10 cellular contexts compared by ENCODE assay signal in the genomic region with DNA sequence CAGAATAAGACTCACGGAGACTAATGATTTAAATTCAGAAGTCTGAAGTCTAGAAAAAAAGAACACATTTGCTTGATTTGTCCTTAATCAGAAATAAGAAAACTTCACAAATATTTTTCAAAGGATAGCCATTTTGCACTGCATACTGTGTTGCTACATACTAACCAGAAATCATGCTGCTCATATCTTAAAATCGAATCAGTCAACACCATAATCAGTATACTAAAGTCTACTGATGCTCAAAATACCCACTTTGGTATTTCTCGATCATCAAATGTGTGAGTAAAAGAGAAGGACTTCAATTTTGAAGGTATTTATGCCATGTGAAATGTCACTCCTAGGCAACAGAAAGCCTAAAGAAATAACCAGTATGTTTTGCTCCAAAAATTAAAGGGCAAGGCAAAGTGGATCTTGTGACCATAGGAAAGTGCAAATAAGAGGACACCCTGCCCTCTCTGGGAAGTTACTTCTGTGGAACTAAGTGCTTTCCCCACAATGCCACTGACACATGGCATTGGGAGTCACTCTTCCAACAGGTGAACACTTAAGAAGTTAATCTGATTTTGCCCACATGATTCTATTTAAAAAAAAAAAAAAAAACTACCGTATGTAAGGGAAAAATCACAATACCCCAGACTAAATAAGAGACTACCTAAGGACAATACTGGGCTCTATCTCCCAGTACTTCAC. TPM values are rescaled to one million over a fixed set of nuclear protein-coding genes. Genes with fewer than 3 reads are reported as not detected.
A peak's percentile ranks its signal among the peaks of the same experiment; 100 is the strongest.
DNase-seq lines count a peak whose midpoint lies in the region; TF ChIP-seq lines count a peak whose summit lies in the region.
"Had no signal": no experiment of that assay in that cellular context is flagged by ENCODE, and none has a peak within 500 bp of the region (broad histone marks: within the 10 kb centered on the region; RNA-seq: fewer than 3 reads in every experiment).

No MANE protein-coding gene starts in this region.

- H3K9me3 ChIP-seq in iPS-18a (ENCODE audit: control insufficient read depth, low read depth, low read length) (no peaks in the 10 kb centered on the region), stomach smooth muscle (ENCODE audit: control insufficient read depth in 2 of 2, low read length in 2 of 2) (no peaks in the 10 kb centered on the region)

- peak overlapping the region; percentile 82 for H3K4me3 ChIP-seq in iPS-18a (ENCODE audit: low read length)
- H3K4me3 ChIP-seq in stomach smooth muscle (ENCODE audit: low read length in 2 of 2), result peak overlapping the region; percentile 74 to 94

- H3K36me3 ChIP-seq in iPS-18a (ENCODE audit: control insufficient read depth, low read depth, low read length) (no peaks in the 10 kb centered on the region), stomach smooth muscle (ENCODE audit: control insufficient read depth in 2 of 2, insufficient read depth in 2 of 2, low read length in 2 of 2) (no peaks in the 10 kb centered on the region)

- H3K4me3 Mint-ChIP-seq in T-helper 1 cell treated with Interleukin-12 subunit alpha and Interleukin-12 subunit beta and Interleukin-4 antibody, amounts not matched to agents 30 μg/mL and 1 μg/mL, for 36 hours, result peak overlapping the region; percentile 98
- peak overlapping the region; percentile 99 for H3K4me3 Mint-ChIP-seq in activated T-helper 1 cell treated with anti-CD3 and anti-CD28 coated beads, Interleukin-12 subunit alpha, Interleukin-12 subunit beta, Interleukin-2, Interleukin-4 antibody, amounts not matched to agents 30 ng/mL and 10 ng/mL and 1 ng/mL, durations not matched to agents 14 hours and 24 hours and 36 hours
- H3K4me3 Mint-ChIP-seq in mesothelial cell of epicardium, result no peak overlapping the region

- H3K27ac ChIP-seq in iPS-18a (ENCODE audit: low read length), result peak overlapping the region; percentile 54
- H3K27ac ChIP-seq in stomach smooth muscle (ENCODE audit: low read length), result peak overlapping the region; percentile 76

- peaks cover 6% of the 10 kb centered on the region for H3K27me3 Mint-ChIP-seq in T-helper 1 cell treated with Interleukin-12 subunit alpha and Interleukin-12 subunit beta and Interleukin-4 antibody, amounts not matched to agents 30 μg/mL and 1 μg/mL, for 36 hours (ENCODE audit: low read depth)
- H3K27me3 Mint-ChIP-seq in activated T-helper 1 cell treated with anti-CD3 and anti-CD28 coated beads, Interleukin-12 subunit alpha, Interleukin-12 subunit beta, Interleukin-2, Interleukin-4 antibody, amounts not matched to agents 30 ng/mL and 10 ng/mL and 1 ng/mL, durations not matched to agents 14 hours and 24 hours and 36 hours (ENCODE audit: insufficient read depth), result peaks cover 10% of the 10 kb centered on the region
- H3K27me3 Mint-ChIP-seq in mesothelial cell of epicardium (ENCODE audit: low read depth), result peaks cover 89% of the 10 kb centered on the region

- peaks cover 21% of the 10 kb centered on the region for H3K36me3 Mint-ChIP-seq in T-helper 1 cell treated with Interleukin-12 subunit alpha and Interleukin-12 subunit beta and Interleukin-4 antibody, amounts not matched to agents 30 μg/mL and 1 μg/mL, for 36 hours (ENCODE audit: low read depth)
- peaks cover 24% of the 10 kb centered on the region for H3K36me3 Mint-ChIP-seq in activated T-helper 1 cell treated with anti-CD3 and anti-CD28 coated beads, Interleukin-12 subunit alpha, Interleukin-12 subunit beta, Interleukin-2, Interleukin-4 antibody, amounts not matched to agents 30 ng/mL and 10 ng/mL and 1 ng/mL, durations not matched to agents 14 hours and 24 hours and 36 hours (ENCODE audit: low read depth)
- no peaks in the 10 kb centered on the region for H3K36me3 Mint-ChIP-seq in mesothelial cell of epicardium

- peaks cover 5% of the 10 kb centered on the region for H3K27me3 ChIP-seq in iPS-18a (ENCODE audit: control insufficient read depth, insufficient read depth, low read length)
- H3K27me3 ChIP-seq in stomach smooth muscle (ENCODE audit: control insufficient read depth in 1 of 2, insufficient read depth in 2 of 2, low read length in 2 of 2), result no peaks in the 10 kb centered on the region

- DNase-seq in T-helper 1 cell, result no peak
- no peak for DNase-seq in activated T-helper 1 cell treated with anti-CD3 and anti-CD28 coated beads, Interleukin-12 subunit alpha, Interleukin-12 subunit beta, Interleukin-2, Interleukin-4 antibody, amounts not matched to agents 30 ng/mL and 10 ng/mL and 1 ng/mL, durations not matched to agents 14 hours and 24 hours and 36 hours (ENCODE audit: low spot score)
- DNase-seq in head of caudate nucleus, result no peak
- no peak for DNase-seq in mesothelial cell of epicardium (ENCODE audit: low spot score in 2 of 2, unreplicated experiment in 2 of 2)
- DNase-seq in NCI-H128 (lab: John Stamatoyannopoulos, UW; ENCODE audit: unreplicated experiment), result no peak
- DNase-seq: 8988T, NCI-H146 had no signal

- H3K9ac ChIP-seq in iPS-18a (ENCODE audit: low read length) (peak overlapping the region; percentile 15), stomach smooth muscle (ENCODE audit: low read length in 2 of 2) (peak overlapping the region; percentile 75 to 83)

- TF ChIP-seq CTCF in mesothelial cell of epicardium (IDR thresholded peaks at IDR 0.05; ENCODE audit: unreplicated experiment), result no peak

- peak overlapping the region; percentile 89 for H3K27ac Mint-ChIP-seq in T-helper 1 cell treated with Interleukin-12 subunit alpha and Interleukin-12 subunit beta and Interleukin-4 antibody, amounts not matched to agents 30 μg/mL and 1 μg/mL, for 36 hours
- H3K27ac Mint-ChIP-seq in activated T-helper 1 cell treated with anti-CD3 and anti-CD28 coated beads, Interleukin-12 subunit alpha, Interleukin-12 subunit beta, Interleukin-2, Interleukin-4 antibody, amounts not matched to agents 30 ng/mL and 10 ng/mL and 1 ng/mL, durations not matched to agents 14 hours and 24 hours and 36 hours, result peak overlapping the region; percentile 89
- no peak overlapping the region for H3K27ac Mint-ChIP-seq in mesothelial cell of epicardium

- peaks cover 79% of the 10 kb centered on the region for H3K4me1 Mint-ChIP-seq in T-helper 1 cell treated with Interleukin-12 subunit alpha and Interleukin-12 subunit beta and Interleukin-4 antibody, amounts not matched to agents 30 μg/mL and 1 μg/mL, for 36 hours (ENCODE audit: low read depth)
- peaks cover 90% of the 10 kb centered on the region for H3K4me1 Mint-ChIP-seq in activated T-helper 1 cell treated with anti-CD3 and anti-CD28 coated beads, Interleukin-12 subunit alpha, Interleukin-12 subunit beta, Interleukin-2, Interleukin-4 antibody, amounts not matched to agents 30 ng/mL and 10 ng/mL and 1 ng/mL, durations not matched to agents 14 hours and 24 hours and 36 hours (ENCODE audit: low read depth)
- H3K4me1 Mint-ChIP-seq in mesothelial cell of epicardium, result peaks cover 32% of the 10 kb centered on the region

- intact Hi-C loops in activated T-helper 1 cell treated with anti-CD3 and anti-CD28 coated beads, Interleukin-12 subunit alpha, Interleukin-12 subunit beta, Interleukin-2, Interleukin-4 antibody, amounts not matched to agents 30 ng/mL and 10 ng/mL and 1 ng/mL, durations not matched to agents 14 hours and 24 hours and 36 hours (cut with micrococcal nuclease), result loop anchor here (1.0 to 10.0 kb wide), 2 partner anchors 8 to 533 kb away; no protein-coding TSS in a partner anchor
- intact Hi-C loops in head of caudate nucleus (cut with DNase I), result no loop called here

- H3K4me1 ChIP-seq in iPS-18a (ENCODE audit: control insufficient read depth, low read depth, low read length) (peaks cover 70% of the 10 kb centered on the region), stomach smooth muscle (ENCODE audit: control insufficient read depth, insufficient read depth, low read length) (peaks cover 36% of the 10 kb centered on the region)

- H3K9me3 Mint-ChIP-seq in T-helper 1 cell treated with Interleukin-12 subunit alpha and Interleukin-12 subunit beta and Interleukin-4 antibody, amounts not matched to agents 30 μg/mL and 1 μg/mL, for 36 hours, result no peaks in the 10 kb centered on the region
- no peaks in the 10 kb centered on the region for H3K9me3 Mint-ChIP-seq in activated T-helper 1 cell treated with anti-CD3 and anti-CD28 coated beads, Interleukin-12 subunit alpha, Interleukin-12 subunit beta, Interleukin-2, Interleukin-4 antibody, amounts not matched to agents 30 ng/mL and 10 ng/mL and 1 ng/mL, durations not matched to agents 14 hours and 24 hours and 36 hours
- no peaks in the 10 kb centered on the region for H3K9me3 Mint-ChIP-seq in mesothelial cell of epicardium

RNA-seq across cellular contexts. Expression of gene LRIG1, which starts 2.7 kb away (rescaled TPM):
- 57.4 and 59.5 TPM in 2 replicates for total RNA-seq in activated T-helper 1 cell treated with anti-CD3 and anti-CD28 coated beads, Interleukin-12 subunit alpha, Interleukin-12 subunit beta, Interleukin-2, Interleukin-4 antibody, amounts not matched to agents 30 ng/mL and 10 ng/mL and 1 ng/mL, durations not matched to agents 14 hours and 24 hours and 36 hours
- 5.5 to 7.4 TPM (median 6.4 TPM) in 3 replicates for total RNA-seq in mesothelial cell of epicardium
